In genomic region chr10:77510294-77510693, GRCh38 we compare ENCODE assay signal across 15 cellular contexts.
DNase-seq lines count a peak whose midpoint lies in the region; ATAC-seq and TF ChIP-seq lines count a peak whose summit lies in the region.
"Had no signal": no experiment of that assay in that cellular context is flagged by ENCODE, and none has a peak within 500 bp of the region (broad histone marks: within the 10 kb centered on the region; RNA-seq: fewer than 3 reads in every experiment).

No MANE protein-coding gene starts in this region.

- no peak overlapping the region for H3K18ac ChIP-seq in trophoblast cell (ENCODE audit: low read length)

- peaks cover 4% of the 10 kb centered on the region for H3K4me1 Mint-ChIP-seq in activated CD4-positive, alpha-beta T cell treated with anti-CD3 and anti-CD28 coated beads for 36 hours
- H3K4me1 Mint-ChIP-seq: CD4-positive, alpha-beta memory T cell had no signal

- H3K9me3 ChIP-seq in Panc1 (ENCODE audit: control insufficient read depth, insufficient read depth, low read depth, low read length) (no peaks in the 10 kb centered on the region), trophoblast cell (ENCODE audit: insufficient read depth, low read depth, low read length) (no peaks in the 10 kb centered on the region)

- ATAC-seq in Panc1 = no peak
- no peak for ATAC-seq in activated CD4-positive, alpha-beta T cell treated with anti-CD3 and anti-CD28 coated beads for 36 hours
- ATAC-seq: GM12878, HCT116, HepG2 had no signal

- H3K4me2 ChIP-seq in trophoblast cell (ENCODE audit: low read length) = no peak overlapping the region

- no peak overlapping the region for H3K27ac Mint-ChIP-seq in activated CD4-positive, alpha-beta T cell treated with anti-CD3 and anti-CD28 coated beads for 36 hours
- H3K27ac Mint-ChIP-seq: CD4-positive, alpha-beta memory T cell had no signal

- no peak overlapping the region for H3K9ac ChIP-seq in trophoblast cell (ENCODE audit: low read length)
- H3K9ac ChIP-seq: GM23248 had no signal

- H3K9me3 Mint-ChIP-seq in activated CD4-positive, alpha-beta T cell treated with anti-CD3 and anti-CD28 coated beads for 36 hours (ENCODE audit: low read depth) = no peaks in the 10 kb centered on the region
- H3K9me3 Mint-ChIP-seq: CD4-positive, alpha-beta memory T cell had no signal

- H4K12ac ChIP-seq in trophoblast cell (ENCODE audit: low read depth, low read length) = no peak overlapping the region

- peaks cover 89% of the 10 kb centered on the region for H3K4me1 ChIP-seq in Panc1 (ENCODE audit: control insufficient read depth, insufficient read depth, low read length)
- peaks cover 39 to 45% of the 10 kb centered on the region in 2 experiments for H3K4me1 ChIP-seq in trophoblast cell (ENCODE audit: control insufficient read depth in 1 of 2, insufficient read depth in 2 of 2, low read length in 2 of 2)

- H3K27me3 Mint-ChIP-seq in activated CD4-positive, alpha-beta T cell treated with anti-CD3 and anti-CD28 coated beads for 36 hours = peaks cover 6% of the 10 kb centered on the region

- H3K4me3 ChIP-seq in Panc1 (ENCODE audit: low read depth in 2 of 2, low read length in 2 of 2) (no peak overlapping the region), trophoblast cell (ENCODE audit: low read depth, low read length) (no peak overlapping the region)
- H3K4me3 ChIP-seq: GM12878, GM23248 had no signal

- no peaks in the 10 kb centered on the region for H3K27me3 ChIP-seq in Panc1 (ENCODE audit: control insufficient read depth, insufficient read depth, low read length)
- no peaks in the 10 kb centered on the region for H3K27me3 ChIP-seq in trophoblast cell (ENCODE audit: insufficient read depth, low read length)

- no TSS peak for BruUV-seq in Panc1 (replicated peaks; lab: Mats Ljungman, UMichigan)

- H3K4me3 Mint-ChIP-seq in activated CD4-positive, alpha-beta T cell treated with anti-CD3 and anti-CD28 coated beads for 36 hours = no peak overlapping the region
- H3K4me3 Mint-ChIP-seq: CD4-positive, alpha-beta memory T cell had no signal

- H3K23ac ChIP-seq in trophoblast cell (ENCODE audit: low read length) = no peak overlapping the region

- peaks cover 60% of the 10 kb centered on the region for H3K79me1 ChIP-seq in trophoblast cell (ENCODE audit: low read length)

- no peaks in the 10 kb centered on the region for H3K36me3 ChIP-seq in Panc1 (ENCODE audit: control insufficient read depth, insufficient read depth, low read length)
- H3K36me3 ChIP-seq in trophoblast cell (ENCODE audit: control insufficient read depth in 1 of 2, insufficient read depth in 2 of 2, low read length in 2 of 2) = no peaks in the 10 kb centered on the region

- peak overlapping the region; percentile 98 for H2BK12ac ChIP-seq in trophoblast cell (ENCODE audit: low read length)

- peak overlapping the region; percentile 90 for H2BK5ac ChIP-seq in trophoblast cell (ENCODE audit: low read depth, low read length, poor library complexity)

- in situ Hi-C loops in Panc1 (cut with HindIII; ENCODE audit: low pct_unique_long_range_greater_than_20kb, low sequenced_read_pairs) = no loop called here

- intact Hi-C loops in Panc1 (cut with micrococcal nuclease; ENCODE audit: unreplicated experiment) = loop anchor here (5.0 kb wide), 1 partner anchor 118 kb away; no protein-coding TSS in a partner anchor
- intact Hi-C loops in activated CD4-positive, alpha-beta T cell treated with anti-CD3 and anti-CD28 coated beads for 36 hours (cut with DNase I, micrococcal nuclease) = no loop called here

- DNase-seq in NCI-H510A treated with DMSO at 0.1 percent for 48 hours (lab: John Stamatoyannopoulos, UW) (peak; percentile 20), NCI-H510A (lab: John Stamatoyannopoulos, UW) (no peak), Panc1 (ENCODE audit: low read depth, low spot score) (no peak), trophoblast cell (no peak), NCI-H2107 treated with DMSO at 0.1 percent for 48 hours (lab: John Stamatoyannopoulos, UW; ENCODE audit: unreplicated experiment) (no peak), activated gamma-delta T cell (lab: John Stamatoyannopoulos, UW) (no peak)
- no peak for DNase-seq in activated CD4-positive, alpha-beta T cell treated with anti-CD3 and anti-CD28 coated beads for 36 hours
- DNase-seq: ACHN; C1 segment of cervical spinal cord; CD4-positive, alpha-beta memory T cell; DMS79; GM23248 had no signal

- TF ChIP-seq CTCF in Panc1 (IDR thresholded peaks at IDR 0.05) = no peak

- H3K36me3 Mint-ChIP-seq in activated CD4-positive, alpha-beta T cell treated with anti-CD3 and anti-CD28 coated beads for 36 hours (ENCODE audit: low read depth) = no peaks in the 10 kb centered on the region
- H3K36me3 Mint-ChIP-seq: CD4-positive, alpha-beta memory T cell had no signal

- peaks cover 18% of the 10 kb centered on the region for H3K79me2 ChIP-seq in trophoblast cell (ENCODE audit: control insufficient read depth, insufficient read depth, low read length, poor library complexity)

- H4K8ac ChIP-seq in trophoblast cell (ENCODE audit: low read depth, low read length) = peak overlapping the region; percentile 26

- no peak overlapping the region for H3K4ac ChIP-seq in trophoblast cell (ENCODE audit: low read depth, low read length)

- CTCF ChIA-PET in Panc1 (lab: Charles Lee) = no interaction called here
- CTCF ChIA-PET in activated CD4-positive, alpha-beta T cell treated with anti-CD3 and anti-CD28 coated beads for 36 hours (lab: Charles Lee) = no interaction called here

- H2AFZ ChIP-seq in trophoblast cell (ENCODE audit: insufficient read depth, low read length, poor library complexity) = no peak overlapping the region
- H2AFZ ChIP-seq: GM23248 had no signal

- H3K27ac ChIP-seq in Panc1 (ENCODE audit: low read length) (peak overlapping the region; percentile 55), trophoblast cell (ENCODE audit: low read depth, low read length) (peak overlapping the region; percentile 98)
- H3K27ac ChIP-seq: GM23248 had no signal

- H3K14ac ChIP-seq in trophoblast cell (ENCODE audit: low read length) = no peak overlapping the region

- H4K91ac ChIP-seq in trophoblast cell (ENCODE audit: low read depth, low read length) = peak overlapping the region; percentile 99

- POLR2A ChIA-PET in Panc1 (lab: Charles Lee) = interaction anchor here (0.6 to 0.7 kb wide), 2 partner anchors 66 to 110 kb away, joined by 4 to 6 read pairs; no protein-coding TSS in a partner anchor
- POLR2A ChIA-PET in activated CD4-positive, alpha-beta T cell treated with anti-CD3 and anti-CD28 coated beads for 36 hours (lab: Charles Lee) = no interaction called here

- WGBS in trophoblast cell (ENCODE audit: extremely low coverage, insufficient coverage, insufficient read length) = no CpG with 5 or more reads among the region's 2 CpGs

- H2BK120ac ChIP-seq in trophoblast cell (ENCODE audit: insufficient read depth, low read length, poor library complexity) = peak overlapping the region; percentile 96

- H2AK5ac ChIP-seq in trophoblast cell (ENCODE audit: low read length) = peak overlapping the region; percentile 90
